Comparison of ENCODE assay signal across 8 cellular contexts in the genomic region with DNA sequence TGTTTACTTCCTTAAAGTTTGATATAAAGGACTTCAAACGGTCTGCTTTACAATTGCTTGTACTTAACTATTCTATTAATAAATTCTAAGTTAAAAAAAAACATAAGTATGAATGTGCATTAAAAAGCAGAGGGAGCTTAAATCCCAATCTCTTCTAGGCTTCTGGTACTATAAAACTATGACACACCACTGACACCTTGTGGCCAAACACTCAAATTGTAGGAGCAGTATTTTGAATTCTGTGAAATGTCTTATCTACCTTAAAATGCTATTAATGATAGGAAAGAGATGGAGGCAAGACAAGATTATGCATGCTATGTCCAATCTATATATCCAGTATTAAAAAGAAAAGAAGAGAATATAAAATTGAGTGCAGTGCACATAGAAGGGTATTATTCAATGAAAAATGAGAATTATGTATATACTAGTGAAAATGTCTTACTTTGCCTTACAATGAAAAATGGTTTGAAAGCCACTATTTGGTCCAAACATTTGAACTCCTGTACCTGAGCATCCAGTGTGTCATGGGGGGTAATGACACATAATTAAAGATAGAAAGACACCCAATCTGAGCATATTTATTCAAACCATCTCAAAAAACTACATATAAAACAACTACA.
DNase-seq lines count a peak whose midpoint lies in the region; ATAC-seq and TF ChIP-seq lines count a peak whose summit lies in the region.

No MANE protein-coding gene starts in this region.

- H3K4me1 Mint-ChIP-seq in activated T-helper 1 cell treated with anti-CD3 and anti-CD28 coated beads, Interleukin-12 subunit alpha, Interleukin-12 subunit beta, Interleukin-2, Interleukin-4 antibody, amounts not matched to agents 30 ng/mL and 10 ng/mL and 1 ng/mL, durations not matched to agents 14 hours and 24 hours and 36 hours (ENCODE audit: low read depth) = no peaks in the 10 kb centered on the region
- H3K4me1 Mint-ChIP-seq in immature natural killer cell = no peaks in the 10 kb centered on the region

- TF ChIP-seq CTCF in BJ (IDR thresholded peaks at IDR 0.05; ENCODE audit: insufficient read depth, low read depth, low read length) = peak; percentile 54

- no peaks in the 10 kb centered on the region for H3K27me3 Mint-ChIP-seq in activated T-helper 1 cell treated with anti-CD3 and anti-CD28 coated beads, Interleukin-12 subunit alpha, Interleukin-12 subunit beta, Interleukin-2, Interleukin-4 antibody, amounts not matched to agents 30 ng/mL and 10 ng/mL and 1 ng/mL, durations not matched to agents 14 hours and 24 hours and 36 hours (ENCODE audit: insufficient read depth)
- H3K27me3 Mint-ChIP-seq in immature natural killer cell (ENCODE audit: low read depth in 3 of 3) = no peaks in the 10 kb centered on the region

- DNase-seq in BJ (ENCODE audit: low read depth) = no peak
- peak; percentile 6 for DNase-seq in GM19238 (ENCODE audit: insufficient read length, low spot score)
- peak; percentile 34 for DNase-seq in NCI-H526 treated with DMSO at 0.1 percent for 48 hours (lab: John Stamatoyannopoulos, UW)
- peak; percentile 23 for DNase-seq in activated T-helper 1 cell treated with anti-CD3 and anti-CD28 coated beads, Interleukin-12 subunit alpha, Interleukin-12 subunit beta, Interleukin-2, Interleukin-4 antibody, amounts not matched to agents 30 ng/mL and 10 ng/mL and 1 ng/mL, durations not matched to agents 14 hours and 24 hours and 36 hours (ENCODE audit: low spot score)
- DNase-seq in immature natural killer cell = peak; percentile 51 to 57 (median 54)
- peak; percentile 48 for DNase-seq in stimulated activated CD8-positive, alpha-beta memory T cell treated with anti-CD3 and anti-CD28 coated beads, Interleukin-4, amount 100 ng/mL, for 48 hours

- no peak overlapping the region for H3K4me3 ChIP-seq in BJ (ENCODE audit: low read depth, low read length)

- intact Hi-C loops in activated T-helper 1 cell treated with anti-CD3 and anti-CD28 coated beads, Interleukin-12 subunit alpha, Interleukin-12 subunit beta, Interleukin-2, Interleukin-4 antibody, amounts not matched to agents 30 ng/mL and 10 ng/mL and 1 ng/mL, durations not matched to agents 14 hours and 24 hours and 36 hours (cut with micrococcal nuclease) = loop anchor here (1.0 kb wide), 6 partner anchors 187 to 848 kb away; no protein-coding TSS in a partner anchor

- POLR2A ChIA-PET in BJ (lab: Charles Lee) = no interaction called here

- H3K27me3 ChIP-seq in BJ (ENCODE audit: control insufficient read depth, insufficient read depth, low read length) = no peaks in the 10 kb centered on the region

- ATAC-seq in HG02610 (IDR thresholded peaks at IDR 0.05; ENCODE audit: unreplicated experiment) (no peak), HG02938 (IDR thresholded peaks at IDR 0.05; ENCODE audit: unreplicated experiment) (no peak)

- CTCF ChIA-PET in BJ (lab: Yijun Ruan, JAX) = interaction anchor here (0.6 to 1.4 kb wide), 3 partner anchors 104 to 788 kb away, joined by 3 to 4 read pairs (median 4); no protein-coding TSS in a partner anchor

- H3K36me3 ChIP-seq in BJ (ENCODE audit: control insufficient read depth, insufficient read depth, low read length) = 0 out of 2 replicates have a peak, but pooled peaks cover 3% of the 10 kb centered on the region

- H3K27ac Mint-ChIP-seq in activated T-helper 1 cell treated with anti-CD3 and anti-CD28 coated beads, Interleukin-12 subunit alpha, Interleukin-12 subunit beta, Interleukin-2, Interleukin-4 antibody, amounts not matched to agents 30 ng/mL and 10 ng/mL and 1 ng/mL, durations not matched to agents 14 hours and 24 hours and 36 hours = no peak overlapping the region
- peak overlapping the region in 1 of 6 donors; percentile 46 for H3K27ac Mint-ChIP-seq in immature natural killer cell

- no peak overlapping the region for H3K4me3 Mint-ChIP-seq in activated T-helper 1 cell treated with anti-CD3 and anti-CD28 coated beads, Interleukin-12 subunit alpha, Interleukin-12 subunit beta, Interleukin-2, Interleukin-4 antibody, amounts not matched to agents 30 ng/mL and 10 ng/mL and 1 ng/mL, durations not matched to agents 14 hours and 24 hours and 36 hours
- no peak overlapping the region for H3K4me3 Mint-ChIP-seq in immature natural killer cell

- peaks cover 5% of the 10 kb centered on the region for H3K9me3 Mint-ChIP-seq in activated T-helper 1 cell treated with anti-CD3 and anti-CD28 coated beads, Interleukin-12 subunit alpha, Interleukin-12 subunit beta, Interleukin-2, Interleukin-4 antibody, amounts not matched to agents 30 ng/mL and 10 ng/mL and 1 ng/mL, durations not matched to agents 14 hours and 24 hours and 36 hours
- no peaks in the 10 kb centered on the region for H3K9me3 Mint-ChIP-seq in immature natural killer cell

- H3K36me3 Mint-ChIP-seq in activated T-helper 1 cell treated with anti-CD3 and anti-CD28 coated beads, Interleukin-12 subunit alpha, Interleukin-12 subunit beta, Interleukin-2, Interleukin-4 antibody, amounts not matched to agents 30 ng/mL and 10 ng/mL and 1 ng/mL, durations not matched to agents 14 hours and 24 hours and 36 hours (ENCODE audit: low read depth) = peaks cover 19% of the 10 kb centered on the region
- H3K36me3 Mint-ChIP-seq in immature natural killer cell = peaks cover 9 to 28% (median 19%) of the 10 kb centered on the region in 3 donors
